1 cellular context compared by ENCODE assay signal in the genomic region with DNA sequence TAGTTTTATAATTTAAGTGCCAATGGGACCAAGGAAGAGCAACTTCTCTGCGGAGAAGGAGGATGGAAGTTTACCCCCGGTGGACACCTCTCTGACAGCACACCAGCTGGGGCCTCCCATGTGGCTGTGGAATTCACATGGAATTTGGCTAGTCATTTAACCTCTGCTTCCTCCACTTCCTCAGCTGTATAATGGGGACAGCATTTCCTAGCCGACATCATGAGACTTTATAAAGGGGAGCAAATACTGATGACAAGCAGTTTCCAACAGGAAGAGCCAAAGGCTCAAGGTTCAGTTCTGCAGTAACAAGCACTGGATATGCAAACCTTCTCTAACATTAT.
TF ChIP-seq lines count a peak whose summit lies in the region.

No MANE protein-coding gene starts in this region.

TF ChIP-seq in HepG2, 621 proteins besides CTCF, POLR2A, EP300 and RAD21 (continued from another document and continues in another):
- TF ChIP-seq, protein P1, sequence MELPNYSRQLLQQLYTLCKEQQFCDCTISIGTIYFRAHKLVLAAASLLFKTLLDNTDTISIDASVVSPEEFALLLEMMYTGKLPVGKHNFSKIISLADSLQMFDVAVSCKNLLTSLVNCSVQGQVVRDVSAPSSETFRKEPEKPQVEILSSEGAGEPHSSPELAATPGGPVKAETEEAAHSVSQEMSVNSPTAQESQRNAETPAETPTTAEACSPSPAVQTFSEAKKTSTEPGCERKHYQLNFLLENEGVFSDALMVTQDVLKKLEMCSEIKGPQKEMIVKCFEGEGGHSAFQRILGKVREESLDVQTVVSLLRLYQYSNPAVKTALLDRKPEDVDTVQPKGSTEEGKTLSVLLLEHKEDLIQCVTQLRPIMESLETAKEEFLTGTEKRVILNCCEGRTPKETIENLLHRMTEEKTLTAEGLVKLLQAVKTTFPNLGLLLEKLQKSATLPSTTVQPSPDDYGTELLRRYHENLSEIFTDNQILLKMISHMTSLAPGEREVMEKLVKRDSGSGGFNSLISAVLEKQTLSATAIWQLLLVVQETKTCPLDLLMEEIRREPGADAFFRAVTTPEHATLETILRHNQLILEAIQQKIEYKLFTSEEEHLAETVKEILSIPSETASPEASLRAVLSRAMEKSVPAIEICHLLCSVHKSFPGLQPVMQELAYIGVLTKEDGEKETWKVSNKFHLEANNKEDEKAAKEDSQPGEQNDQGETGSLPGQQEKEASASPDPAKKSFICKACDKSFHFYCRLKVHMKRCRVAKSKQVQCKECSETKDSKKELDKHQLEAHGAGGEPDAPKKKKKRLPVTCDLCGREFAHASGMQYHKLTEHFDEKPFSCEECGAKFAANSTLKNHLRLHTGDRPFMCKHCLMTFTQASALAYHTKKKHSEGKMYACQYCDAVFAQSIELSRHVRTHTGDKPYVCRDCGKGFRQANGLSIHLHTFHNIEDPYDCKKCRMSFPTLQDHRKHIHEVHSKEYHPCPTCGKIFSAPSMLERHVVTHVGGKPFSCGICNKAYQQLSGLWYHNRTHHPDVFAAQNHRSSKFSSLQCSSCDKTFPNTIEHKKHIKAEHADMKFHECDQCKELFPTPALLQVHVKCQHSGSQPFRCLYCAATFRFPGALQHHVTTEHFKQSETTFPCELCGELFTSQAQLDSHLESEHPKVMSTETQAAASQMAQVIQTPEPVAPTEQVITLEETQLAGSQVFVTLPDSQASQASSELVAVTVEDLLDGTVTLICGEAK (IDR thresholded peaks at IDR 0.05) = no peak
- TF ChIP-seq, protein P1 (CRISPR knock-in tag; IDR thresholded peaks at IDR 0.05) = no peak
- no peak for TF ChIP-seq ZNF276 (CRISPR knock-in tag; IDR thresholded peaks at IDR 0.05; ENCODE audit: low read depth)
- TF ChIP-seq, protein P2, sequence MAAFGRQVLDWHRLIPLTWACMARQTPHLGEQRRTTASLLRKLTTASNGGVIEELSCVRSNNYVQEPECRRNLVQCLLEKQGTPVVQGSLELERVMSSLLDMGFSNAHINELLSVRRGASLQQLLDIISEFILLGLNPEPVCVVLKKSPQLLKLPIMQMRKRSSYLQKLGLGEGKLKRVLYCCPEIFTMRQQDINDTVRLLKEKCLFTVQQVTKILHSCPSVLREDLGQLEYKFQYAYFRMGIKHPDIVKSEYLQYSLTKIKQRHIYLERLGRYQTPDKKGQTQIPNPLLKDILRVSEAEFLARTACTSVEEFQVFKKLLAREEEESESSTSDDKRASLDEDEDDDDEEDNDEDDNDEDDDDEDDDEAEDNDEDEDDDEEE (CRISPR knock-in tag; IDR thresholded peaks at IDR 0.05) = no peak
- TF ChIP-seq, protein P3, sequence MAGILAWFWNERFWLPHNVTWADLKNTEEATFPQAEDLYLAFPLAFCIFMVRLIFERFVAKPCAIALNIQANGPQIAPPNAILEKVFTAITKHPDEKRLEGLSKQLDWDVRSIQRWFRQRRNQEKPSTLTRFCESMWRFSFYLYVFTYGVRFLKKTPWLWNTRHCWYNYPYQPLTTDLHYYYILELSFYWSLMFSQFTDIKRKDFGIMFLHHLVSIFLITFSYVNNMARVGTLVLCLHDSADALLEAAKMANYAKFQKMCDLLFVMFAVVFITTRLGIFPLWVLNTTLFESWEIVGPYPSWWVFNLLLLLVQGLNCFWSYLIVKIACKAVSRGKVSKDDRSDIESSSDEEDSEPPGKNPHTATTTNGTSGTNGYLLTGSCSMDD (CRISPR knock-in tag; IDR thresholded peaks at IDR 0.05) = no peak
- peak in 1 of 2 experiments; percentile 69; a peak in 3 of 4 replicates for TF ChIP-seq NR2F1 (CRISPR knock-in tag; IDR thresholded peaks at IDR 0.05)
- peak; percentile 26; the same call in 1 of the 2 replicates for TF ChIP-seq POGZ (CRISPR knock-in tag; IDR thresholded peaks at IDR 0.05)
- TF ChIP-seq GATAD1 (CRISPR knock-in tag; IDR thresholded peaks at IDR 0.05) = no peak
- TF ChIP-seq DMTF1 (CRISPR knock-in tag; IDR thresholded peaks at IDR 0.05) = no peak
- TF ChIP-seq NFE2 (CRISPR knock-in tag; IDR thresholded peaks at IDR 0.05) = peak; percentile 49; the same call in 1 of the 2 replicates
- TF ChIP-seq DRAP1 (CRISPR knock-in tag; IDR thresholded peaks at IDR 0.05) = no peak
- no peak for TF ChIP-seq KLF12 (CRISPR knock-in tag; IDR thresholded peaks at IDR 0.05; ENCODE audit: borderline replicate concordance)
- TF ChIP-seq BCL6 (CRISPR knock-in tag; IDR thresholded peaks at IDR 0.05) = 0 out of 2 replicates have a peak, but pooled peaks have one; percentile 11
- no peak for TF ChIP-seq CBX2 (IDR thresholded peaks at IDR 0.05; ENCODE audit: low read depth, low read length)
- TF ChIP-seq CBX2 (CRISPR knock-in tag; IDR thresholded peaks at IDR 0.05; ENCODE audit: low read depth) = no peak
- TF ChIP-seq ZNF234 (CRISPR knock-in tag; conservative IDR thresholded peaks at IDR 0.05) = no peak
- TF ChIP-seq, protein P4, sequence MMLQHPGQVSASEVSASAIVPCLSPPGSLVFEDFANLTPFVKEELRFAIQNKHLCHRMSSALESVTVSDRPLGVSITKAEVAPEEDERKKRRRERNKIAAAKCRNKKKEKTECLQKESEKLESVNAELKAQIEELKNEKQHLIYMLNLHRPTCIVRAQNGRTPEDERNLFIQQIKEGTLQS (CRISPR knock-in tag; IDR thresholded peaks at IDR 0.05) = no peak
- no peak for TF ChIP-seq ZNF44 (CRISPR knock-in tag; IDR thresholded peaks at IDR 0.05)
- no peak for TF ChIP-seq ZFP62 (CRISPR knock-in tag; IDR thresholded peaks at IDR 0.05)
- TF ChIP-seq PCBP1 (IDR thresholded peaks at IDR 0.05; ENCODE audit: borderline replicate concordance, low read depth, low read length) = no peak
- TF ChIP-seq ZMYM2 (CRISPR knock-in tag; IDR thresholded peaks at IDR 0.05) = peak; percentile 86; the same call in 1 of the 2 replicates
- no peak for TF ChIP-seq ZC3H4 (CRISPR knock-in tag; IDR thresholded peaks at IDR 0.05; ENCODE audit: borderline replicate concordance)
- TF ChIP-seq RAD51 (IDR thresholded peaks at IDR 0.05; ENCODE audit: borderline replicate concordance) = no peak
- no peak for TF ChIP-seq MED13 (CRISPR knock-in tag; IDR thresholded peaks at IDR 0.05)
- no peak for TF ChIP-seq SAFB2 (CRISPR knock-in tag; IDR thresholded peaks at IDR 0.05; ENCODE audit: borderline replicate concordance, low read depth)
- TF ChIP-seq, protein P5, sequence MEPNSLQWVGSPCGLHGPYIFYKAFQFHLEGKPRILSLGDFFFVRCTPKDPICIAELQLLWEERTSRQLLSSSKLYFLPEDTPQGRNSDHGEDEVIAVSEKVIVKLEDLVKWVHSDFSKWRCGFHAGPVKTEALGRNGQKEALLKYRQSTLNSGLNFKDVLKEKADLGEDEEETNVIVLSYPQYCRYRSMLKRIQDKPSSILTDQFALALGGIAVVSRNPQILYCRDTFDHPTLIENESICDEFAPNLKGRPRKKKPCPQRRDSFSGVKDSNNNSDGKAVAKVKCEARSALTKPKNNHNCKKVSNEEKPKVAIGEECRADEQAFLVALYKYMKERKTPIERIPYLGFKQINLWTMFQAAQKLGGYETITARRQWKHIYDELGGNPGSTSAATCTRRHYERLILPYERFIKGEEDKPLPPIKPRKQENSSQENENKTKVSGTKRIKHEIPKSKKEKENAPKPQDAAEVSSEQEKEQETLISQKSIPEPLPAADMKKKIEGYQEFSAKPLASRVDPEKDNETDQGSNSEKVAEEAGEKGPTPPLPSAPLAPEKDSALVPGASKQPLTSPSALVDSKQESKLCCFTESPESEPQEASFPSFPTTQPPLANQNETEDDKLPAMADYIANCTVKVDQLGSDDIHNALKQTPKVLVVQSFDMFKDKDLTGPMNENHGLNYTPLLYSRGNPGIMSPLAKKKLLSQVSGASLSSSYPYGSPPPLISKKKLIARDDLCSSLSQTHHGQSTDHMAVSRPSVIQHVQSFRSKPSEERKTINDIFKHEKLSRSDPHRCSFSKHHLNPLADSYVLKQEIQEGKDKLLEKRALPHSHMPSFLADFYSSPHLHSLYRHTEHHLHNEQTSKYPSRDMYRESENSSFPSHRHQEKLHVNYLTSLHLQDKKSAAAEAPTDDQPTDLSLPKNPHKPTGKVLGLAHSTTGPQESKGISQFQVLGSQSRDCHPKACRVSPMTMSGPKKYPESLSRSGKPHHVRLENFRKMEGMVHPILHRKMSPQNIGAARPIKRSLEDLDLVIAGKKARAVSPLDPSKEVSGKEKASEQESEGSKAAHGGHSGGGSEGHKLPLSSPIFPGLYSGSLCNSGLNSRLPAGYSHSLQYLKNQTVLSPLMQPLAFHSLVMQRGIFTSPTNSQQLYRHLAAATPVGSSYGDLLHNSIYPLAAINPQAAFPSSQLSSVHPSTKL (CRISPR knock-in tag; IDR thresholded peaks at IDR 0.05) = no peak
- peak; percentile 25; the same call in 1 of the 2 replicates for TF ChIP-seq CBX5 (CRISPR knock-in tag; IDR thresholded peaks at IDR 0.05; ENCODE audit: borderline replicate concordance)
- no peak for TF ChIP-seq YEATS4 (CRISPR knock-in tag; IDR thresholded peaks at IDR 0.05; ENCODE audit: borderline replicate concordance)
- TF ChIP-seq HNF4A (CRISPR knock-in tag; IDR thresholded peaks at IDR 0.05) = peak; percentile 49; the same call in 1 of the 2 replicates
- no peak for TF ChIP-seq HCFC1 (IDR thresholded peaks at IDR 0.05; ENCODE audit: low read depth, low read length)
- 0 out of 2 replicates have a peak, but pooled peaks have one; percentile 25 for TF ChIP-seq SIN3B (IDR thresholded peaks at IDR 0.05; ENCODE audit: low read length)
- TF ChIP-seq BRCA1 (CRISPR knock-in tag; IDR thresholded peaks at IDR 0.05) = no peak
